Comparison of ENCODE assay signal across 17 cellular contexts in the genomic region with DNA sequence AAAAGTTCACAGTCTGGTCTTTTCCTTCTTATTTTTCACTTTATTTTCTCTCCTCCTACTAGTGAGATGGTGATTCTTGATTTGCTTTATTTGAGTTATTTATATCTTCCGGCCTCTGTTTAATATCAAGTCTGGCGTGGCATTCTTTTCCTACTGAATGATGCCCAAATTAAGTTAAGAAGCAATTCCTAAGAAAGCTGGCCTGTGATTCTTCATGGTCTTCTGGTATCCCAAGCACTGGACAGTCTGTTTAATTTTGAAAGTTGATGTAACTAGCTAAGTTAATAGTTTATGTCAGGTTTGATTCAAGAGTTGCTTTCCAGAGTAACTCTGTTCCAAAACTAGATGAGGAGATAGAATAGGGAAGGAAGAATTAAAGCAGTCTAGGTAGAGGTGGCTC.
"Had no signal": no experiment of that assay in that cellular context is flagged by ENCODE, and none has a peak within 500 bp of the region (broad histone marks: within the 10 kb centered on the region; RNA-seq: fewer than 3 reads in every experiment).

No MANE protein-coding gene starts in this region.

- H3K27me3 Mint-ChIP-seq: progenitor cell of endocrine pancreas; stimulated activated naive CD8-positive, alpha-beta T cell treated with anti-CD3 and anti-CD28 coated beads, Interleukin-15, Interleukin-2, amounts not matched to agents 100 ng/mL and 50 ng/mL, for 24 hours had no signal

- H3K36me3 Mint-ChIP-seq: natural killer cell treated with Interleukin-12 subunit alpha and Interleukin-12 subunit beta and Interleukin-15 and Interleukin-18, amount 100 ng/mL, for 72 hours had no signal

- H3K4me1 ChIP-seq: breast epithelium, right lobe of liver, testis had no signal

- H3K9me3 ChIP-seq: breast epithelium, right lobe of liver, spleen, testis had no signal

- ATAC-seq: natural killer cell treated with Interleukin-12 subunit alpha and Interleukin-12 subunit beta and Interleukin-15 and Interleukin-18, amount 100 ng/mL, for 72 hours; right lobe of liver had no signal

- H3K27ac ChIP-seq: breast epithelium, epithelial cell of prostate, hepatocyte, right lobe of liver, spleen, testis had no signal

- H3K36me3 ChIP-seq: breast epithelium, right lobe of liver, spleen had no signal

- DNase-seq: activated CD4-positive, CD25-positive, alpha-beta regulatory T cell treated with anti-CD3 and anti-CD28 coated beads, Interleukin-2, amount 50 U/mL, for 72 hours; activated naive CD4-positive, alpha-beta T cell treated with Interleukin-2 at 50 U/mL for 16 hours; activated T-cell treated with anti-CD3 and anti-CD28 coated beads for 4 hours; anterior cingulate cortex; cerebellar nuclear complex; dermis blood vessel endothelial cell; islet precursor cell; mammary epithelial cell; right lobe of liver; spleen; testis had no signal

- H3K27ac Mint-ChIP-seq: natural killer cell treated with Interleukin-12 subunit alpha and Interleukin-12 subunit beta and Interleukin-15 and Interleukin-18, amount 100 ng/mL, for 72 hours; progenitor cell of endocrine pancreas; stimulated activated naive CD8-positive, alpha-beta T cell treated with anti-CD3 and anti-CD28 coated beads, Interleukin-15, Interleukin-2, amounts not matched to agents 100 ng/mL and 50 ng/mL, for 24 hours had no signal

- H3K4me3 ChIP-seq: breast epithelium, hepatocyte, right lobe of liver, spleen, testis had no signal

- H3K4me3 Mint-ChIP-seq: natural killer cell treated with Interleukin-12 subunit alpha and Interleukin-12 subunit beta and Interleukin-15 and Interleukin-18, amount 100 ng/mL, for 72 hours; stimulated activated naive CD8-positive, alpha-beta T cell treated with anti-CD3 and anti-CD28 coated beads, Interleukin-15, Interleukin-2, amounts not matched to agents 100 ng/mL and 50 ng/mL, for 24 hours had no signal

- H3K9me3 Mint-ChIP-seq: natural killer cell treated with Interleukin-12 subunit alpha and Interleukin-12 subunit beta and Interleukin-15 and Interleukin-18, amount 100 ng/mL, for 72 hours; stimulated activated naive CD8-positive, alpha-beta T cell treated with anti-CD3 and anti-CD28 coated beads, Interleukin-15, Interleukin-2, amounts not matched to agents 100 ng/mL and 50 ng/mL, for 24 hours had no signal

- H3K27me3 ChIP-seq: breast epithelium, hepatocyte, right lobe of liver, spleen, testis had no signal
